Comparison of ENCODE assay signal across 8 cellular contexts in the genomic region with DNA sequence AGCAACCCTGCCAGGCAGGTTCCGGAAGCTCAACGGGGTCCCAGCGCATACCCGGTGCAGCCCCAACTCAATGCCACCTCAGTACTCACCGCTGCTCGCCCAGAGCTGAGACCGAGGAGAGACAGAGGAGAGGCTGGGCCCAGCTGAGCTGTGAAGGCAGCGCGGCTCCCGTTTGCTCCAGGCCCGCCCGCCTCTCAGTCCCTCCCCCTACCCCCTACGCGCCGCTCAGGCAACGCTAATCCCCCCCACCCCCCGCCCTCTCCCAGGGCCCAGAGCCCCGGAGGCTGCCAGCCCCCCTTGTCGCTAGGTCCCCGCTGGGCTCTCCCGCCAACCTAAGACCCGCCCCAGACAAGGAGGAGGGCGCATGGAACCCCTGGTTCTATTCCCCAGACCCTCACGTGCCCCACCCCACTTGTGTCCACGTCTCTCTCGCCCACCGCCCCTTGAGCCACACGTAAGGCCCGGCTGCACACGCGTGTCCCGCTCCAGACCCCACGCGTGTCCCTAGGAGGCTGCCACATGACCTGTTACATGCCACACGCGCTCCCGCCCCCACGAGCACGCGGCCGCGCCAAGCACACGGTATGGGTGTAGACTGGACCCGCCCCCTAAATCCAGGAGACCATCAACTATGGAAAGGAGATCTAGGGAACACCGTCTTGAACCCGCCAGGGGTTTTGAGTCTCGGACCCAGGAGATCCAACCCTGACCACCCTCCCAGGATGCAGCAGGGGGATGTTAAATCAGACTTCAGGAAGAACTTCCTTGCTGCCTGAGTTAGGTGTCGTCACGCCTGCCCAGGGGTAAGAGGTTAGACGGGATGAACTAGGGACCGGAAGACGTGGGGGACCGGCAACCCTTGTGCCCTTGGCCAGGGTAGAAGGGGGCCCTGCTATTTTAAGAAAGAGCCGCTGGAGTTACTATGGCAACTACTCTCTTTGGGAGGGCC. TPM values are rescaled to one million over a fixed set of nuclear protein-coding genes. Genes with fewer than 3 reads are reported as not detected.
DNase-seq lines count a peak whose midpoint lies in the region; ATAC-seq and TF ChIP-seq lines count a peak whose summit lies in the region.

A gene (minus strand): TSS at position 174 of the 949 bp plus-strand sequence. CDS start 1,747 bp downstream, outside the sequence.

- peak within 1 kb of the TSS; percentile 97 for H3K4me3 ChIP-seq in H7 (ENCODE audit: insufficient read depth, low read depth, low read length)
- H3K4me3 ChIP-seq in brain microvascular endothelial cell (ENCODE audit: low read depth, low read length) = peak within 1 kb of the TSS; percentile 87

- peak; percentile 97 for DNase-seq in H7
- DNase-seq in NCI-H2227 (lab: John Stamatoyannopoulos, UW; ENCODE audit: unreplicated experiment) = peak; percentile 83
- DNase-seq in brain microvascular endothelial cell = no peak
- DNase-seq in mesothelial cell of epicardium (ENCODE audit: low spot score in 2 of 2, unreplicated experiment in 2 of 2) = no peak
- DNase-seq in EL = no peak
- no peak for DNase-seq in activated gamma-delta T cell treated with Interleukin-2 at 50 U/mL for 16 hours
- DNase-seq in GM03348 (ENCODE audit: low spot score) = no peak

- no peak within 1 kb of the TSS for H3K27ac ChIP-seq in brain microvascular endothelial cell

- H3K4me1 Mint-ChIP-seq in mesothelial cell of epicardium = peaks cover 31% of the 10 kb centered on the region

- H3K36me3 ChIP-seq in H7 (replicated peaks; ENCODE audit: control insufficient read depth, insufficient read depth, low read length) = no peaks in the 10 kb centered on the region; the same call in none of the 2 replicates
- peaks cover 7% of the 10 kb centered on the region for H3K36me3 ChIP-seq in brain microvascular endothelial cell (replicated peaks)

- H3K36me3 Mint-ChIP-seq in mesothelial cell of epicardium = no peaks in the 10 kb centered on the region

- H3K4me3 Mint-ChIP-seq in mesothelial cell of epicardium = peak within 1 kb of the TSS; percentile 93

- H3K9me3 Mint-ChIP-seq in mesothelial cell of epicardium = no peaks in the 10 kb centered on the region

- ATAC-seq in GM21390 (IDR thresholded peaks at IDR 0.05; ENCODE audit: unreplicated experiment) = no peak

- no peak for TF ChIP-seq CTCF in brain microvascular endothelial cell (IDR thresholded peaks at IDR 0.05; ENCODE audit: low read depth, low read length, missing control alignments)
- no peak for TF ChIP-seq CTCF in mesothelial cell of epicardium (IDR thresholded peaks at IDR 0.05; ENCODE audit: unreplicated experiment)

- H3K27ac Mint-ChIP-seq in mesothelial cell of epicardium = peak within 1 kb of the TSS; percentile 50

- H3K27me3 ChIP-seq in H7 (ENCODE audit: control insufficient read depth, insufficient read depth, low read length) = peaks cover 9% of the 10 kb centered on the region; the same call in 1 of the 2 replicates
- peaks cover 7% of the 10 kb centered on the region for H3K27me3 ChIP-seq in brain microvascular endothelial cell (replicated peaks)

- peaks cover 54% of the 10 kb centered on the region for H3K27me3 Mint-ChIP-seq in mesothelial cell of epicardium (ENCODE audit: low read depth)

- in situ Hi-C loops in brain microvascular endothelial cell (cut with HindIII; ENCODE audit: low pct_ligation_motif_present, low sequenced_read_pairs) = no loop called here

RNA-seq across cellular contexts. Expression of the gene that starts here (rescaled TPM):
- total RNA-seq in H7 (2014; rRNA removed; shearing (Covaris generic)) = 5.2 and 6.1 TPM in 2 replicates
- total RNA-seq in mesothelial cell of epicardium = 12.4 to 14.3 TPM (median 13.4 TPM) in 3 replicates

Comparison
In these comparisons a context has a peak if more than half of its experiments do, and no peak if none do; other contexts are left out.
1. DNase-seq: peak in H7 (single experiment) and NCI-H2227 (single experiment); none in brain microvascular endothelial cell (single experiment), mesothelial cell of epicardium (0 of 2), EL (single experiment), activated gamma-delta T cell treated with Interleukin-2 at 50 U/mL for 16 hours (single experiment) and GM03348 (single experiment).